1 cellular context compared by ENCODE assay signal in the genomic region with DNA sequence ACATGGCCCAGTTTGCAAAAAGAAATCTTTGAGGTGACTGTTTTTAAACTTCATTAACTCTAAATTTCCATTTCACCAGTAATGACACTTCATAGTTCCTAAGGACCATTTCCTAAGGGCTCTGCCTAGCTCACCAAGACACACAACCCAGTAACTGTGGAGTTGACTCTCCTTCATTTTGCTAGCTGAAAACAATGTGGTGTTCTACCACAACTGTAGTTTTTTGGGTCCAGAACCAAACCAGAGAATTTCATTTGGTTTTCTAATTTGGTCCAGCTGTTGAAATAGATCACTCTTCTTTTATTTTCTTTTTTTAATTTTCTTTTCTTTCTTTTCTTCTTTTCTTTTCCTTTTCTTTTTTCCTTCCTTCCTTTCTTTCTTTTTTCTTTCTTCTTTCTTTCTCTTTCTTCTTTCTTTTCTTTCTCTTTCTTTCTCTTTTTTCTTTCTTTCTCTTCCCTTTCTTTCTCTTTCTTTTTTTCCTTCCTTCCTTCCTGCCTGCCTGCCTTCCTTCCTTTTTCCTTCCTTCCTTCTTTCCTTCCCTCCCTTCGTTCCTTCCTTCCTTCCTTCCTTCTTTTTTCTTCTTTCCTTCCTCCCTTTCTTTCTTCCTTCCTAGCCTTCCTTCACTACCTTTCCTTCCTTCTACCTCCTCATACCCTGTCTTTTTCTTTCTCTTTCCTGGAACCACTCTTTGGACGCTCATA.
TF ChIP-seq lines count a peak whose summit lies in the region.

No MANE protein-coding gene starts in this region.

TF ChIP-seq in WTC11, 78 proteins besides CTCF, POLR2A, EP300 and RAD21:
- no peak for TF ChIP-seq RORB (CRISPR knock-in tag; IDR thresholded peaks at IDR 0.05)
- no peak for TF ChIP-seq TP53 (CRISPR knock-in tag; IDR thresholded peaks at IDR 0.05)
- TF ChIP-seq, protein P1, sequence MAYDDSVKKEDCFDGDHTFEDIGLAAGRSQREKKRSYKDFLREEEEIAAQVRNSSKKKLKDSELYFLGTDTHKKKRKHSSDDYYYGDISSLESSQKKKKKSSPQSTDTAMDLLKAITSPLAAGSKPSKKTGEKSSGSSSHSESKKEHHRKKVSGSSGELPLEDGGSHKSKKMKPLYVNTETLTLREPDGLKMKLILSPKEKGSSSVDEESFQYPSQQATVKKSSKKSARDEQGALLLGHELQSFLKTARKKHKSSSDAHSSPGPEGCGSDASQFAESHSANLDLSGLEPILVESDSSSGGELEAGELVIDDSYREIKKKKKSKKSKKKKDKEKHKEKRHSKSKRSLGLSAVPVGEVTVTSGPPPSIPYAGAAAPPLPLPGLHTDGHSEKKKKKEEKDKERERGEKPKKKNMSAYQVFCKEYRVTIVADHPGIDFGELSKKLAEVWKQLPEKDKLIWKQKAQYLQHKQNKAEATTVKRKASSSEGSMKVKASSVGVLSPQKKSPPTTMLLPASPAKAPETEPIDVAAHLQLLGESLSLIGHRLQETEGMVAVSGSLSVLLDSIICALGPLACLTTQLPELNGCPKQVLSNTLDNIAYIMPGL (CRISPR knock-in tag; IDR thresholded peaks at IDR 0.05), result no peak
- TF ChIP-seq, protein P2, sequence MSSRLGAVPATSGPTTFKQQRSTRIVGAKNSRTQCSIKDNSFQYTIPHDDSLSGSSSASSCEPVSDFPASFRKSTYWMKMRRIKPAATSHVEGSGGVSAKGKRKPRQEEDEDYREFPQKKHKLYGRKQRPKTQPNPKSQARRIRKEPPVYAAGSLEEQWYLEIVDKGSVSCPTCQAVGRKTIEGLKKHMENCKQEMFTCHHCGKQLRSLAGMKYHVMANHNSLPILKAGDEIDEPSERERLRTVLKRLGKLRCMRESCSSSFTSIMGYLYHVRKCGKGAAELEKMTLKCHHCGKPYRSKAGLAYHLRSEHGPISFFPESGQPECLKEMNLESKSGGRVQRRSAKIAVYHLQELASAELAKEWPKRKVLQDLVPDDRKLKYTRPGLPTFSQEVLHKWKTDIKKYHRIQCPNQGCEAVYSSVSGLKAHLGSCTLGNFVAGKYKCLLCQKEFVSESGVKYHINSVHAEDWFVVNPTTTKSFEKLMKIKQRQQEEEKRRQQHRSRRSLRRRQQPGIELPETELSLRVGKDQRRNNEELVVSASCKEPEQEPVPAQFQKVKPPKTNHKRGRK (CRISPR knock-in tag; IDR thresholded peaks at IDR 0.05; ENCODE audit: borderline replicate concordance), result peak; percentile 51; the same call in 1 of the 2 replicates
- TF ChIP-seq, protein P3, sequence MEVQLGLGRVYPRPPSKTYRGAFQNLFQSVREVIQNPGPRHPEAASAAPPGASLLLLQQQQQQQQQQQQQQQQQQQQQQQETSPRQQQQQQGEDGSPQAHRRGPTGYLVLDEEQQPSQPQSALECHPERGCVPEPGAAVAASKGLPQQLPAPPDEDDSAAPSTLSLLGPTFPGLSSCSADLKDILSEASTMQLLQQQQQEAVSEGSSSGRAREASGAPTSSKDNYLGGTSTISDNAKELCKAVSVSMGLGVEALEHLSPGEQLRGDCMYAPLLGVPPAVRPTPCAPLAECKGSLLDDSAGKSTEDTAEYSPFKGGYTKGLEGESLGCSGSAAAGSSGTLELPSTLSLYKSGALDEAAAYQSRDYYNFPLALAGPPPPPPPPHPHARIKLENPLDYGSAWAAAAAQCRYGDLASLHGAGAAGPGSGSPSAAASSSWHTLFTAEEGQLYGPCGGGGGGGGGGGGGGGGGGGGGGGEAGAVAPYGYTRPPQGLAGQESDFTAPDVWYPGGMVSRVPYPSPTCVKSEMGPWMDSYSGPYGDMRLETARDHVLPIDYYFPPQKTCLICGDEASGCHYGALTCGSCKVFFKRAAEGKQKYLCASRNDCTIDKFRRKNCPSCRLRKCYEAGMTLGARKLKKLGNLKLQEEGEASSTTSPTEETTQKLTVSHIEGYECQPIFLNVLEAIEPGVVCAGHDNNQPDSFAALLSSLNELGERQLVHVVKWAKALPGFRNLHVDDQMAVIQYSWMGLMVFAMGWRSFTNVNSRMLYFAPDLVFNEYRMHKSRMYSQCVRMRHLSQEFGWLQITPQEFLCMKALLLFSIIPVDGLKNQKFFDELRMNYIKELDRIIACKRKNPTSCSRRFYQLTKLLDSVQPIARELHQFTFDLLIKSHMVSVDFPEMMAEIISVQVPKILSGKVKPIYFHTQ (CRISPR knock-in tag; IDR thresholded peaks at IDR 0.05), result no peak
